In the genomic region with DNA sequence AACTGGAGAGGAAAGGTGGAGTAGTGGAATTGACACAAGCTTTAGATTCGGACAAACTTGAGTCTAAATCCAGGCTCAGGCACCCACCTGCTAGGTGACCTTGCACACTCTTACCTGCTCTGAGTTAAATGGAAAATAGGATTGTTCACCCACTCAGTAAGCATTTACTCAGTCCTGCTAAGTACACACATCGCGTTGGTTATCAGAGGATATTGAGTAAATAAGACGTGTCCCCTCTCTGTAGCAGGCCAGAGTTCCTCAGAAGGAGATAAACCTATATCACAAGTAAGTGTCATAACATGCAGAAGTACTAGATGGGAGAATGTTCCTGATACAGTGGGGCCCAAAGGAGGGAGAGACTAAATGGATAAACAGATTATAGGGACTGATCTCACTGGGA, we compare ENCODE assay signal across 23 cellular contexts.
DNase-seq lines count a peak whose midpoint lies in the region; ATAC-seq and TF ChIP-seq lines count a peak whose summit lies in the region.
"Had no signal": no experiment of that assay in that cellular context is flagged by ENCODE, and none has a peak within 500 bp of the region (broad histone marks: within the 10 kb centered on the region; RNA-seq: fewer than 3 reads in every experiment).

No MANE protein-coding gene starts in this region.

- H3K4me1 ChIP-seq in HUES64 (ENCODE audit: insufficient read depth, low read length) (peaks cover 31% of the 10 kb centered on the region), rectal smooth muscle tissue (ENCODE audit: control insufficient read depth, insufficient read depth, low read length) (peaks cover 6% of the 10 kb centered on the region), ovary (ENCODE audit: insufficient read depth) (peaks cover 6% of the 10 kb centered on the region)
- H3K4me1 ChIP-seq: BE2C had no signal

- no peak overlapping the region for H3K4me3 Mint-ChIP-seq in chondrocyte (ENCODE audit: unreplicated experiment)
- H3K4me3 Mint-ChIP-seq: T-cell had no signal

- peaks cover 43% of the 10 kb centered on the region for H3K4me1 Mint-ChIP-seq in chondrocyte (ENCODE audit: low read depth)

- peak overlapping the region; percentile 1 for H3K27ac Mint-ChIP-seq in chondrocyte (ENCODE audit: unreplicated experiment)
- H3K27ac Mint-ChIP-seq: T-cell had no signal

- TF ChIP-seq POLR2A in ovary (IDR thresholded peaks at IDR 0.05) = no peak

- WGBS in HUES64 = 69% methylated on average over 4 of the region's 4 CpGs
- WGBS in ovary, 3 donors = 90 to 96% (median 91%) methylated on average over 4 of the region's 4 CpGs

- no peak for ATAC-seq in GM18511 (IDR thresholded peaks at IDR 0.05; ENCODE audit: unreplicated experiment)
- ATAC-seq: T-cell had no signal

- H3K27me3 Mint-ChIP-seq in chondrocyte (ENCODE audit: low read depth) = peaks cover 2% of the 10 kb centered on the region

- peaks cover 3% of the 10 kb centered on the region for H3K36me3 Mint-ChIP-seq in chondrocyte (ENCODE audit: low read depth)
- H3K36me3 Mint-ChIP-seq: T-cell had no signal

- DNase-seq in DMS53 treated with DMSO at 0.1 percent for 48 hours (lab: John Stamatoyannopoulos, UW; ENCODE audit: unreplicated experiment) = peak; percentile 73
- DNase-seq in chondrocyte (ENCODE audit: low spot score) = no peak
- no peak for DNase-seq in DMS 273 (lab: John Stamatoyannopoulos, UW; ENCODE audit: unreplicated experiment)
- no peak for DNase-seq in ovary
- DNase-seq: activated CD4-positive, alpha-beta T cell treated with anti-CD3 and anti-CD28 coated beads, Interleukin-2, amount 50 U/mL, for 1 hour; activated CD8-positive, alpha-beta memory T cell treated with anti-CD3 and anti-CD28 coated beads, Interleukin-2, amount 50 U/mL, for 48 hours; activated gamma-delta T cell; BE2C; Caco-2; central memory CD4-positive, alpha-beta T cell; effector CD4-positive, alpha-beta T cell; GOT3; left ventricle myocardium inferior; mucosa of descending colon; NCI-H1417 treated with DMSO at 0.1 percent for 48 hours; NCI-H345; SHP77; stimulated activated CD4-positive, alpha-beta T cell treated with anti-CD3 and anti-CD28 coated beads, Interleukin-15, amount 100 ng/mL, for 24 hours; T-cell had no signal

- H3K27me3 ChIP-seq in HUES64 (ENCODE audit: insufficient read depth, low read length) (peaks cover 3% of the 10 kb centered on the region; the same call in 1 of the 2 replicates), rectal smooth muscle tissue (ENCODE audit: control insufficient read depth, insufficient read depth, low read length) (no peaks in the 10 kb centered on the region), ovary (no peaks in the 10 kb centered on the region)
- H3K27me3 ChIP-seq: BE2C had no signal

- peaks cover 3% of the 10 kb centered on the region for H3K9me3 Mint-ChIP-seq in chondrocyte (ENCODE audit: low read depth)
- H3K9me3 Mint-ChIP-seq: T-cell had no signal

- intact Hi-C loops in ovary (cut with DNase I) = no loop called here

- H3K9me3 ChIP-seq in HUES64 (ENCODE audit: insufficient read depth, low read depth, low read length) (no peaks in the 10 kb centered on the region), ovary (no peaks in the 10 kb centered on the region)
- H3K9me3 ChIP-seq: BE2C, Caco-2, mucosa of descending colon, neutrophil had no signal

- H3K4me3 ChIP-seq in HUES64 (ENCODE audit: low read length) = no peak overlapping the region
- no peak overlapping the region for H3K4me3 ChIP-seq in rectal smooth muscle tissue (ENCODE audit: low read length)
- no peak overlapping the region for H3K4me3 ChIP-seq in ovary
- H3K4me3 ChIP-seq: left ventricle myocardium inferior, mucosa of descending colon had no signal

- no peak for TF ChIP-seq EP300 in ovary (IDR thresholded peaks at IDR 0.05)

- H3K27ac ChIP-seq in HUES64 (ENCODE audit: low read depth, low read length) = peak overlapping the region; percentile 98
- H3K27ac ChIP-seq in rectal smooth muscle tissue (ENCODE audit: low read depth, low read length) = peak overlapping the region; percentile 76
- no peak overlapping the region for H3K27ac ChIP-seq in ovary
- H3K27ac ChIP-seq: neutrophil had no signal

- no peak for TF ChIP-seq CTCF in chondrocyte (IDR thresholded peaks at IDR 0.05)
- no peak for TF ChIP-seq CTCF in ovary (IDR thresholded peaks at IDR 0.05)

- H3K36me3 ChIP-seq in HUES64 (ENCODE audit: insufficient read depth, low read length) = no peaks in the 10 kb centered on the region
- H3K36me3 ChIP-seq in rectal smooth muscle tissue (ENCODE audit: control insufficient read depth, insufficient read depth, low read length) = peaks cover 3% of the 10 kb centered on the region
- no peaks in the 10 kb centered on the region for H3K36me3 ChIP-seq in ovary
- H3K36me3 ChIP-seq: BE2C, left ventricle myocardium inferior, neutrophil had no signal

- H3K9ac ChIP-seq in HUES64 (ENCODE audit: low read depth, low read length) (no peak overlapping the region), rectal smooth muscle tissue (ENCODE audit: low read length) (no peak overlapping the region)

Comparison
In these comparisons a context has a peak if more than half of its experiments do, and no peak if none do; other contexts are left out.
1. H3K27ac ChIP-seq: peak in HUES64 (single experiment) and rectal smooth muscle tissue (single experiment); none in ovary (0 of 2).